Comparison of ENCODE assay signal across 19 cellular contexts in the genomic region with DNA sequence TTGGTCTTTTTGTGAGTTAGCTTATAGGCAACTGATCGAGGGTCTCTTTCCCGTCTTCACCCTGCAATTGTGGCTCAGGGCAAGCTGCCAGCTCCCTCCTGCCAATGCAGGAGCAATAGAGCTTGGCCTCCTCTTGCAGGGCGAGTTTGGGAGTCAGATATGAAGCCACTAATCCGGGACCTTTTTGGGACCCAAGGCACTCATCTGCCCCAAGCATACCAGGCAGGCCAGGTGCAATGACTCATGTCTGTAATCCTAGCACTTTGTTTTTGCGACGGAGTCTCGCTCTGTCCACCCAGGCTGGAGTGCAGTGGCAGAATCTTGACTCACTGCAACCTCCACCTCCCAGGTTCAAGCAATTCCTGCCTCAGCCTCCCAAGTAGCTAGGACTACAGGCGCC. TPM values are rescaled to one million over a fixed set of nuclear protein-coding genes. Genes with fewer than 3 reads are reported as not detected.
A peak's percentile ranks its signal among the peaks of the same experiment; 100 is the strongest.
DNase-seq lines count a peak whose midpoint lies in the region; ATAC-seq, FAIRE-seq and TF ChIP-seq lines count a peak whose summit lies in the region.
"Had no signal": no experiment of that assay in that cellular context is flagged by ENCODE, and none has a peak within 500 bp of the region (broad histone marks: within the 10 kb centered on the region; RNA-seq: fewer than 3 reads in every experiment).

No MANE protein-coding gene starts in this region.

- H3K4me1 ChIP-seq in psoas muscle = peaks cover 5% of the 10 kb centered on the region

- H3K27me3 ChIP-seq in psoas muscle (ENCODE audit: insufficient read depth in 3 of 3, low read length in 2 of 3) = no peaks in the 10 kb centered on the region
- H3K27me3 ChIP-seq: dorsolateral prefrontal cortex had no signal

- CTCF ChIA-PET in Calu3 (lab: Charles Lee) = no interaction called here

- peak overlapping the region; percentile 70 for H3K27ac ChIP-seq in psoas muscle
- H3K27ac ChIP-seq: dorsolateral prefrontal cortex, KMS-11 had no signal

- peaks cover 3 to 98% of the 10 kb centered on the region in 2 donors for H3K36me3 ChIP-seq in psoas muscle (ENCODE audit: insufficient read depth in 1 of 2, low read depth in 1 of 2)

- FAIRE-seq in RCC 7860 (lab: Jason Lieb, UNC) = peak; percentile 91

- no peak overlapping the region for H3K27ac Mint-ChIP-seq in Calu3 (ENCODE audit: unreplicated experiment)
- H3K27ac Mint-ChIP-seq: activated naive CD4-positive, alpha-beta T cell treated with anti-CD3 and anti-CD28 coated beads, Interleukin-2, amount 10 ng/mL, durations not matched to agents 7 days and 5 days; GM23338 had no signal

- no peaks in the 10 kb centered on the region for H3K9me3 Mint-ChIP-seq in Calu3 (ENCODE audit: low read depth, unreplicated experiment)
- H3K9me3 Mint-ChIP-seq: activated naive CD4-positive, alpha-beta T cell treated with anti-CD3 and anti-CD28 coated beads, Interleukin-2, amount 10 ng/mL, durations not matched to agents 7 days and 5 days; GM23338 had no signal

- ATAC-seq in psoas muscle = peak; percentile 86 to 95 (median 90)
- ATAC-seq: GM23338; left colon; stimulated activated naive CD8-positive, alpha-beta T cell treated with anti-CD3 and anti-CD28 coated beads, Interleukin-15, Interleukin-2, amounts not matched to agents 100 U/mL and 50 U/mL, for 24 hours had no signal

- H3K27me3 Mint-ChIP-seq in Calu3 (ENCODE audit: unreplicated experiment) = no peaks in the 10 kb centered on the region
- H3K27me3 Mint-ChIP-seq: activated naive CD4-positive, alpha-beta T cell treated with anti-CD3 and anti-CD28 coated beads, Interleukin-2, amount 10 ng/mL, durations not matched to agents 7 days and 5 days had no signal

- no peaks in the 10 kb centered on the region for H3K9me3 ChIP-seq in psoas muscle

- peak; percentile 86 for DNase-seq in DMS79 (lab: John Stamatoyannopoulos, UW)
- DNase-seq in RCC 7860 (ENCODE audit: low spot score) = peak; percentile 92
- DNase-seq in epithelial cell of esophagus (ENCODE audit: low read depth) = peak; percentile 70
- DNase-seq in psoas muscle = peak in 1 of 2 donors; percentile 53
- no peak for DNase-seq in H4 (ENCODE audit: low spot score)
- no peak for DNase-seq in Calu3
- DNase-seq in SIG-M5 treated with dmso at 0.1 percent for 504 hours (lab: John Stamatoyannopoulos, UW; ENCODE audit: unreplicated experiment) = no peak
- no peak for DNase-seq in activated naive CD4-positive, alpha-beta T cell (lab: John Stamatoyannopoulos, UW)
- DNase-seq: activated CD4-positive, alpha-beta T cell treated with anti-CD3 and anti-CD28 coated beads for 4 hours; activated naive CD4-positive, alpha-beta T cell treated with anti-CD3 and anti-CD28 coated beads, Interleukin-2, amount 10 ng/mL, durations not matched to agents 7 days and 5 days; dorsolateral prefrontal cortex; GDM1; hippocampal formation; left colon; NCI-H1417 treated with DMSO at 0.1 percent for 48 hours; NCI-H345; stimulated activated naive CD8-positive, alpha-beta T cell treated with anti-CD3 and anti-CD28 coated beads, Interleukin-15, Interleukin-2, amounts not matched to agents 100 U/mL and 50 U/mL, for 24 hours had no signal

- no TSS peak for BruUV-seq in Calu3 (replicated peaks; lab: Mats Ljungman, UMichigan)

- no peak overlapping the region for H3K4me3 Mint-ChIP-seq in Calu3 (ENCODE audit: low read depth, unreplicated experiment)
- H3K4me3 Mint-ChIP-seq: activated naive CD4-positive, alpha-beta T cell treated with anti-CD3 and anti-CD28 coated beads, Interleukin-2, amount 10 ng/mL, durations not matched to agents 7 days and 5 days; GM23338 had no signal

- H3K4me3 ChIP-seq in epithelial cell of esophagus (ENCODE audit: low read length) (no peak overlapping the region), psoas muscle (no peak overlapping the region)
- H3K4me3 ChIP-seq: dorsolateral prefrontal cortex, GM23338 had no signal

- H3K36me3 Mint-ChIP-seq in Calu3 (ENCODE audit: insufficient read depth, unreplicated experiment) = peaks cover 21% of the 10 kb centered on the region

- 41 to 68% (median 51%) methylated on average over 8 of the region's 8 CpGs for WGBS in psoas muscle, 3 donors

- intact Hi-C loops in psoas muscle (cut with DNase I) = loop anchor here in 1 of 2 donors (5.0 kb wide), 1 partner anchor 68 kb away; a partner anchor contains a TSS
- intact Hi-C loops in Calu3 (cut with micrococcal nuclease; ENCODE audit: unreplicated experiment) = no loop called here

- TF ChIP-seq CTCF in epithelial cell of esophagus (IDR thresholded peaks at IDR 0.05; ENCODE audit: insufficient read depth, low read depth, low read length, missing control alignments) (no peak), psoas muscle (IDR thresholded peaks at IDR 0.05) (no peak), Calu3 (IDR thresholded peaks at IDR 0.05; ENCODE audit: unreplicated experiment) (no peak)

- H3K4me1 Mint-ChIP-seq in Calu3 (ENCODE audit: low read depth, unreplicated experiment) = no peaks in the 10 kb centered on the region
- H3K4me1 Mint-ChIP-seq: activated naive CD4-positive, alpha-beta T cell treated with anti-CD3 and anti-CD28 coated beads, Interleukin-2, amount 10 ng/mL, durations not matched to agents 7 days and 5 days; GM23338 had no signal

RNA-seq across cellular contexts. Expression of a gene that starts 21.1 kb away (rescaled TPM):
- total RNA-seq in psoas muscle = 10 to 100 TPM; 12.0 to 95.8 (median 35.9) TPM
- 10 to 100 TPM; 12.0 to 30.2 (median 13.8) TPM for polyA plus RNA-seq in psoas muscle
- total RNA-seq in H4 (2014; rRNA removed; shearing (Covaris generic)) = 44.0 and 47.6 TPM in 2 replicates
- 32.2 and 34.4 TPM in 2 replicates for total RNA-seq in Calu3 (2022)

Comparison
In these comparisons a context has a peak if more than half of its experiments do, and no peak if none do; other contexts are left out.
1. DNase-seq: peak in DMS79 (single experiment), RCC 7860 (single experiment) and epithelial cell of esophagus (single experiment); none in H4 (single experiment), Calu3 (single experiment), SIG-M5 treated with dmso at 0.1 percent for 504 hours (single experiment) and activated naive CD4-positive, alpha-beta T cell (0 of 4).